ENCODE assay signal across 23 cellular contexts in genomic region chr9:18173923-18174322, GRCh38.
A peak's percentile ranks its signal among the peaks of the same experiment; 100 is the strongest.
DNase-seq lines count a peak whose midpoint lies in the region; ATAC-seq and TF ChIP-seq lines count a peak whose summit lies in the region.
"Had no signal": no experiment of that assay in that cellular context is flagged by ENCODE, and none has a peak within 500 bp of the region (broad histone marks: within the 10 kb centered on the region; RNA-seq: fewer than 3 reads in every experiment).

No MANE protein-coding gene starts in this region.

- intact Hi-C loops in mucosa of descending colon (cut with DNase I, micrococcal nuclease): no loop called here

- no peak overlapping the region for H4K5ac ChIP-seq in mesendoderm (ENCODE audit: low read length)

- no CpG with 5 or more reads among the region's 4 CpGs for WGBS in mesendoderm (ENCODE audit: extremely low coverage, insufficient coverage, low lambda C conversion rate)

- H3K27me3 ChIP-seq in AG04450 (ENCODE audit: control insufficient read depth, insufficient read depth, low read length) (no peaks in the 10 kb centered on the region), mesendoderm (ENCODE audit: insufficient read depth, low read length, poor library complexity) (no peaks in the 10 kb centered on the region)

- no peaks in the 10 kb centered on the region for H3K9me3 ChIP-seq in AG04450 (ENCODE audit: control insufficient read depth, insufficient read depth, low read length)
- no peaks in the 10 kb centered on the region for H3K9me3 ChIP-seq in mucosa of descending colon
- H3K9me3 ChIP-seq: Caco-2, MG63 had no signal

- no peak overlapping the region for H3K4ac ChIP-seq in mesendoderm (ENCODE audit: low read depth, low read length)

- H3K4me1 Mint-ChIP-seq in chondrocyte (ENCODE audit: low read depth) (no peaks in the 10 kb centered on the region), mesothelial cell of epicardium (peaks cover 13% of the 10 kb centered on the region)

- no peak for DNase-seq in AG04450 (ENCODE audit: low read depth, low spot score)
- DNase-seq in LNCaP clone FGC (ENCODE audit: low read depth): no peak
- DNase-seq in chondrocyte (ENCODE audit: low spot score): no peak
- DNase-seq in mesothelial cell of epicardium (ENCODE audit: low spot score in 2 of 2, unreplicated experiment in 2 of 2): no peak
- DNase-seq in mesendoderm: no peak
- DNase-seq in mucosa of descending colon: no peak
- DNase-seq: C1 segment of cervical spinal cord; Caco-2; CD8-positive, alpha-beta T cell; MG63; NCI-H1105 treated with DMSO at 0.1 percent for 48 hours; NCI-H146; NCI-H1930; NCI-H2107; NCI-H446 treated with DMSO at 0.1 percent for 48 hours; NCI-H526; NCI-H82; SHP77 treated with DMSO at 0.1 percent for 48 hours had no signal

- no peak overlapping the region for H3K23ac ChIP-seq in mesendoderm (ENCODE audit: low read length)

- no peaks in the 10 kb centered on the region for H3K79me1 ChIP-seq in mesendoderm (ENCODE audit: low read length)

- H2BK5ac ChIP-seq in mesendoderm (ENCODE audit: low read length): no peak overlapping the region

- CTCF ChIA-PET in AG04450 (lab: Charles Lee): no interaction called here

- H3K9me3 Mint-ChIP-seq in chondrocyte (ENCODE audit: low read depth): no peaks in the 10 kb centered on the region
- H3K9me3 Mint-ChIP-seq in mesothelial cell of epicardium: peaks cover 5% of the 10 kb centered on the region

- H3K18ac ChIP-seq in mesendoderm (ENCODE audit: low read length): no peak overlapping the region

- H3K36me3 ChIP-seq in mesendoderm (ENCODE audit: control insufficient read depth, insufficient read depth, low read length) (no peaks in the 10 kb centered on the region), mucosa of descending colon (ENCODE audit: low read depth) (no peaks in the 10 kb centered on the region)
- H3K36me3 ChIP-seq: MG63 had no signal

- no peak overlapping the region for H2BK120ac ChIP-seq in mesendoderm (ENCODE audit: low read depth, low read length)

- POLR2A ChIA-PET in AG04450 (lab: Yijun Ruan, JAX): no interaction called here

- no peak overlapping the region for H3K4me3 Mint-ChIP-seq in chondrocyte (ENCODE audit: unreplicated experiment)
- no peak overlapping the region for H3K4me3 Mint-ChIP-seq in mesothelial cell of epicardium
- H3K4me3 Mint-ChIP-seq: CD8-positive, alpha-beta T cell had no signal

- H3K56ac ChIP-seq in mesendoderm (ENCODE audit: low read length): no peak overlapping the region

- H3K4me3 ChIP-seq in AG04450 (ENCODE audit: low read depth, low read length): no peak overlapping the region
- H3K4me3 ChIP-seq in LNCaP clone FGC (ENCODE audit: low read depth, low read length): no peak overlapping the region
- H3K4me3 ChIP-seq in mesendoderm (ENCODE audit: low read length): no peak overlapping the region
- no peak overlapping the region for H3K4me3 ChIP-seq in mucosa of descending colon
- H3K4me3 ChIP-seq: K562, MG63, SK-N-MC had no signal

- H3K4me2 ChIP-seq in mesendoderm (ENCODE audit: low read length): no peak overlapping the region

- no peak for ATAC-seq in HG03280 (IDR thresholded peaks at IDR 0.05; ENCODE audit: unreplicated experiment)
- ATAC-seq in mucosa of descending colon: no peak
- no peak for ATAC-seq in GM18873 (IDR thresholded peaks at IDR 0.05; ENCODE audit: low FRiP score, unreplicated experiment)
- ATAC-seq: CD8-positive, alpha-beta T cell; K562 had no signal

- H3K27ac ChIP-seq in AG04450 (ENCODE audit: low read depth, low read length) (no peak overlapping the region), mesendoderm (ENCODE audit: low read depth, low read length) (no peak overlapping the region)
- H3K27ac ChIP-seq: RWPE1, SK-N-MC had no signal

- TF ChIP-seq CTCF in AG04450 (IDR thresholded peaks at IDR 0.05; ENCODE audit: low read depth, low read length): 0 out of 2 replicates have a peak, but pooled peaks have one; percentile 5
- TF ChIP-seq CTCF in LNCaP clone FGC (IDR thresholded peaks at IDR 0.05; ENCODE audit: control insufficient read depth, extremely low read depth, insufficient read depth): 0 out of 2 replicates have a peak, but pooled peaks have one; percentile 11
- TF ChIP-seq CTCF in chondrocyte (IDR thresholded peaks at IDR 0.05): peak; percentile 59
- no peak for TF ChIP-seq CTCF in mesothelial cell of epicardium (IDR thresholded peaks at IDR 0.05; ENCODE audit: unreplicated experiment)
- TF ChIP-seq CTCF in mucosa of descending colon (IDR thresholded peaks at IDR 0.05): no peak

- H2BK15ac ChIP-seq in mesendoderm (replicated peaks; ENCODE audit: low read depth): no peak overlapping the region

- H3K36me3 Mint-ChIP-seq in chondrocyte (ENCODE audit: low read depth) (peaks cover 3% of the 10 kb centered on the region), mesothelial cell of epicardium (peaks cover 6% of the 10 kb centered on the region)
- H3K36me3 Mint-ChIP-seq: CD8-positive, alpha-beta T cell had no signal

- H3K27ac Mint-ChIP-seq in chondrocyte (ENCODE audit: unreplicated experiment): peak overlapping the region; percentile 29
- H3K27ac Mint-ChIP-seq in mesothelial cell of epicardium: peak overlapping the region; percentile 40
- H3K27ac Mint-ChIP-seq: CD8-positive, alpha-beta T cell had no signal

- H3K4me1 ChIP-seq in mesendoderm (ENCODE audit: control insufficient read depth, low read depth, low read length) (no peaks in the 10 kb centered on the region), mucosa of descending colon (ENCODE audit: low read depth) (no peaks in the 10 kb centered on the region)
- H3K4me1 ChIP-seq: Caco-2 had no signal

- H3K9ac ChIP-seq in mesendoderm (ENCODE audit: low read length): no peak overlapping the region

- no peak overlapping the region for H2AK5ac ChIP-seq in mesendoderm (ENCODE audit: low read length)

- H4K8ac ChIP-seq in mesendoderm (ENCODE audit: low read depth, low read length): no peak overlapping the region

- no peaks in the 10 kb centered on the region for H3K79me2 ChIP-seq in mesendoderm (ENCODE audit: control insufficient read depth, insufficient read depth, low read length)

- H3K27me3 Mint-ChIP-seq in chondrocyte (ENCODE audit: low read depth) (no peaks in the 10 kb centered on the region), mesothelial cell of epicardium (ENCODE audit: low read depth) (no peaks in the 10 kb centered on the region)

Comparison
In these comparisons a context has a peak if more than half of its experiments do, and no peak if none do; other contexts are left out.
1. CTCF ChIP-seq: peak in AG04450 (single experiment), LNCaP clone FGC (single experiment) and chondrocyte (single experiment); none in mesothelial cell of epicardium (single experiment) and mucosa of descending colon (single experiment).